11 cellular contexts compared by ENCODE assay signal in the genomic region with DNA sequence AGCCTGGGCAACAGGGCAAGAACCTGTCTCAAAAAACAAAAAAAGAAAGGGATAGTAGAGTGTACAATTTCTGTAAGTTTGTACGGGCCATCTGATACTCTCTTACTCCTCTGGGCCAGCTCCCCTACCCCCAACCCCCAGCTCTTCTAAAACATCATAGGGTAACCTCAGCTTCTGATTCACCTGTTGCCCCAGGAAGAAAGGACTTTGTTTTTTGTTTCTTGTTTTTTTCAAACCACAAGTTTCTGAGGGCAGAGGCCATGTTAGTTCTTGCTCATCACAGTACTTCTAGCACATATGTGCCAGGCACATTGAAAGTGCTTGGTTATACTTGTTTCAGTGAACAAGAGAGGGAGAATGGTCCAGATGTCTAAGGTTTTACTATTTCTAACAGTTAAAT. TPM values are rescaled to one million over a fixed set of nuclear protein-coding genes. Genes with fewer than 3 reads are reported as not detected.
DNase-seq lines count a peak whose midpoint lies in the region; ATAC-seq and TF ChIP-seq lines count a peak whose summit lies in the region.
"Had no signal": no experiment of that assay in that cellular context is flagged by ENCODE, and none has a peak within 500 bp of the region (broad histone marks: within the 10 kb centered on the region; RNA-seq: fewer than 3 reads in every experiment).

No MANE protein-coding gene starts in this region.

- no peaks in the 10 kb centered on the region for H3K27me3 Mint-ChIP-seq in MCF 10A (ENCODE audit: insufficient read depth, unreplicated experiment)
- no peaks in the 10 kb centered on the region for H3K27me3 Mint-ChIP-seq in activated CD8-positive, alpha-beta T cell treated with anti-CD3 and anti-CD28 coated beads, Interleukin-2, amount 10 ng/mL, durations not matched to agents 7 days and 5 days (ENCODE audit: low read depth)
- H3K27me3 Mint-ChIP-seq in stimulated activated naive CD8-positive, alpha-beta T cell treated with anti-CD3 and anti-CD28 coated beads, Interleukin-15, amount 100 ng/mL, for 72 hours: no peaks in the 10 kb centered on the region
- peaks cover 4% of the 10 kb centered on the region for H3K27me3 Mint-ChIP-seq in GM23338 (ENCODE audit: insufficient read depth, low read depth, poor library complexity)

- no peaks in the 10 kb centered on the region for H3K9me2 ChIP-seq in GM23338 (ENCODE audit: insufficient read depth)

- 100% methylated on average over 1 of the region's 1 CpG for WGBS in mammary epithelial cell (ENCODE audit: low coverage, missing lambda C conversion rate)

- H4K20me1 ChIP-seq in mammary epithelial cell (ENCODE audit: insufficient read depth, low read length) (no peaks in the 10 kb centered on the region), GM23338 (replicated peaks; ENCODE audit: insufficient read depth) (no peaks in the 10 kb centered on the region)

- no peaks in the 10 kb centered on the region for H3K79me2 ChIP-seq in mammary epithelial cell (ENCODE audit: insufficient read depth, low read length)
- no peaks in the 10 kb centered on the region for H3K79me2 ChIP-seq in GM23338 (replicated peaks; ENCODE audit: insufficient read depth)

- H3K4me3 ChIP-seq in mammary epithelial cell (replicated peaks in 1 of 3; ENCODE audit: insufficient read depth in 1 of 3, low read depth in 2 of 3, low read length in 3 of 3) (no peak overlapping the region), GM23338 (no peak overlapping the region)
- H3K4me3 ChIP-seq: cardiac muscle cell had no signal

- H3F3A ChIP-seq in GM23338 (replicated peaks; ENCODE audit: low read depth): no peaks in the 10 kb centered on the region

- peaks cover 21% of the 10 kb centered on the region for H3K4me1 Mint-ChIP-seq in MCF 10A (ENCODE audit: insufficient read depth, unreplicated experiment)
- peaks cover 21% of the 10 kb centered on the region for H3K4me1 Mint-ChIP-seq in activated CD8-positive, alpha-beta T cell treated with anti-CD3 and anti-CD28 coated beads, Interleukin-2, amount 10 ng/mL, durations not matched to agents 7 days and 5 days (ENCODE audit: low read depth)
- H3K4me1 Mint-ChIP-seq in stimulated activated naive CD8-positive, alpha-beta T cell treated with anti-CD3 and anti-CD28 coated beads, Interleukin-15, amount 100 ng/mL, for 72 hours: peaks cover 23% of the 10 kb centered on the region
- H3K4me1 Mint-ChIP-seq in GM23338: no peaks in the 10 kb centered on the region

- H3K27me3 ChIP-seq in mammary epithelial cell (ENCODE audit: insufficient read depth, low read length): no peaks in the 10 kb centered on the region
- no peaks in the 10 kb centered on the region for H3K27me3 ChIP-seq in GM23338 (ENCODE audit: insufficient read depth)
- H3K27me3 ChIP-seq: cardiac muscle cell had no signal

- ATAC-seq in HG03045 (IDR thresholded peaks at IDR 0.05; ENCODE audit: unreplicated experiment) (peak; percentile 79), GM23338 (no peak)
- ATAC-seq in activated CD8-positive, alpha-beta T cell treated with anti-CD3 and anti-CD28 coated beads, Interleukin-2, amount 10 ng/mL, durations not matched to agents 7 days and 5 days: peak; percentile 71
- ATAC-seq in stimulated activated naive CD8-positive, alpha-beta T cell treated with anti-CD3 and anti-CD28 coated beads, Interleukin-15, amount 100 ng/mL, for 72 hours: peak; percentile 96

- intact Hi-C loops in mammary epithelial cell (cut with micrococcal nuclease): no loop called here
- intact Hi-C loops in MCF 10A (cut with micrococcal nuclease): no loop called here

- TF ChIP-seq CTCF in mammary epithelial cell (conservative IDR thresholded peaks at IDR 0.05 in 1 of 2, IDR thresholded peaks at IDR 0.05 in 1 of 2; ENCODE audit: extremely low read depth in 1 of 2, insufficient read depth in 1 of 2, low read depth in 1 of 2, low read length in 2 of 2) (no peak), MCF 10A (IDR thresholded peaks at IDR 0.05; ENCODE audit: unreplicated experiment) (no peak), GM23338 (conservative IDR thresholded peaks at IDR 0.05; ENCODE audit: low read depth in 2 of 2) (no peak)

- H2AFZ ChIP-seq in mammary epithelial cell (ENCODE audit: low read depth, low read length) (no peak overlapping the region), GM23338 (no peak overlapping the region)

- no peaks in the 10 kb centered on the region for H3K9me3 Mint-ChIP-seq in MCF 10A (ENCODE audit: unreplicated experiment)
- no peaks in the 10 kb centered on the region for H3K9me3 Mint-ChIP-seq in activated CD8-positive, alpha-beta T cell treated with anti-CD3 and anti-CD28 coated beads, Interleukin-2, amount 10 ng/mL, durations not matched to agents 7 days and 5 days (ENCODE audit: insufficient read depth)
- H3K9me3 Mint-ChIP-seq in stimulated activated naive CD8-positive, alpha-beta T cell treated with anti-CD3 and anti-CD28 coated beads, Interleukin-15, amount 100 ng/mL, for 72 hours: no peaks in the 10 kb centered on the region
- no peaks in the 10 kb centered on the region for H3K9me3 Mint-ChIP-seq in GM23338

- H3K9me3 ChIP-seq in mammary epithelial cell (replicated peaks; ENCODE audit: insufficient read depth, low read length): no peaks in the 10 kb centered on the region

- BruUV-seq in mammary epithelial cell (replicated peaks; lab: Mats Ljungman, UMichigan): no TSS peak
- no TSS peak for BruUV-seq in MCF 10A (replicated peaks; lab: Mats Ljungman, UMichigan)

- H3K27ac ChIP-seq in mammary epithelial cell (ENCODE audit: insufficient read depth, low read depth, low read length) (no peak overlapping the region), GM23338 (ENCODE audit: low read depth) (no peak overlapping the region)
- H3K27ac ChIP-seq: cardiac muscle cell, HL-60 had no signal

- H3K27ac Mint-ChIP-seq in MCF 10A (ENCODE audit: low read depth, unreplicated experiment) (no peak overlapping the region), GM23338 (no peak overlapping the region; the same call in 1 of the 2 replicates)
- no peak overlapping the region for H3K27ac Mint-ChIP-seq in activated CD8-positive, alpha-beta T cell treated with anti-CD3 and anti-CD28 coated beads, Interleukin-2, amount 10 ng/mL, durations not matched to agents 7 days and 5 days
- peak overlapping the region; percentile 48 to 61 for H3K27ac Mint-ChIP-seq in stimulated activated naive CD8-positive, alpha-beta T cell treated with anti-CD3 and anti-CD28 coated beads, Interleukin-15, amount 100 ng/mL, for 72 hours

- H3K4me2 ChIP-seq in mammary epithelial cell (ENCODE audit: insufficient read depth, low read depth, low read length) (no peak overlapping the region), GM23338 (no peak overlapping the region)

- H3K4me3 Mint-ChIP-seq in MCF 10A (ENCODE audit: unreplicated experiment) (no peak overlapping the region), GM23338 (no peak overlapping the region)
- H3K4me3 Mint-ChIP-seq in activated CD8-positive, alpha-beta T cell treated with anti-CD3 and anti-CD28 coated beads, Interleukin-2, amount 10 ng/mL, durations not matched to agents 7 days and 5 days: no peak overlapping the region
- H3K4me3 Mint-ChIP-seq in stimulated activated naive CD8-positive, alpha-beta T cell treated with anti-CD3 and anti-CD28 coated beads, Interleukin-15, amount 100 ng/mL, for 72 hours: peak overlapping the region in 1 of 2 donors; percentile 32

- CTCF ChIA-PET in mammary epithelial cell (lab: Charles Lee; ENCODE audit: low non-redundant PET) (no interaction called here), MCF 10A (lab: Yijun Ruan, JAX) (interaction anchor here (0.6 to 0.7 kb wide), 2 partner anchors 75 to 402 kb away, joined by 3 to 5 read pairs; no protein-coding TSS in a partner anchor)
- CTCF ChIA-PET in activated CD8-positive, alpha-beta T cell treated with anti-CD3 and anti-CD28 coated beads, Interleukin-2, amount 10 ng/mL, durations not matched to agents 7 days and 5 days (lab: Charles Lee): interaction anchor here (0.7 to 1.5 kb wide), 6 partner anchors 11 to 328 kb away, joined by 3 to 6 read pairs (median 4); no protein-coding TSS in a partner anchor

- dilution Hi-C loops in mammary epithelial cell (cut with HindIII; ENCODE audit: low sequenced_read_pairs): no loop called here

- in situ Hi-C loops in mammary epithelial cell (cut with MboI; ENCODE audit: low sequenced_read_pairs in 2 of 2): no loop called here

- H3K4me1 ChIP-seq in mammary epithelial cell (ENCODE audit: insufficient read depth, low read length) (peaks cover 13% of the 10 kb centered on the region), GM23338 (ENCODE audit: insufficient read depth) (0 out of 2 replicates have a peak, but pooled peaks cover 4% of the 10 kb centered on the region)

- H3K36me3 ChIP-seq in mammary epithelial cell (ENCODE audit: insufficient read depth, low read length) (no peaks in the 10 kb centered on the region), GM23338 (ENCODE audit: insufficient read depth) (no peaks in the 10 kb centered on the region)
- H3K36me3 ChIP-seq: cardiac muscle cell had no signal

- POLR2A ChIA-PET in MCF 10A (lab: Yijun Ruan, JAX): interaction anchor here (2.9 to 3.1 kb wide), 2 partner anchors 18 to 21 kb away, joined by 15 to 20 read pairs; a partner anchor contains a TSS
- POLR2A ChIA-PET in activated CD8-positive, alpha-beta T cell treated with anti-CD3 and anti-CD28 coated beads, Interleukin-2, amount 10 ng/mL, durations not matched to agents 7 days and 5 days (lab: Charles Lee): interaction anchor here (0.8 kb wide), 1 partner anchor 16 kb away, joined by 3 read pairs; no protein-coding TSS in a partner anchor

- no peak overlapping the region for H3K9ac ChIP-seq in mammary epithelial cell (ENCODE audit: insufficient read depth, low read length)

- H3K36me3 Mint-ChIP-seq in MCF 10A (ENCODE audit: insufficient read depth, unreplicated experiment) (peaks cover 78% of the 10 kb centered on the region), GM23338 (ENCODE audit: low read depth) (no peaks in the 10 kb centered on the region)
- peaks cover 43% of the 10 kb centered on the region for H3K36me3 Mint-ChIP-seq in activated CD8-positive, alpha-beta T cell treated with anti-CD3 and anti-CD28 coated beads, Interleukin-2, amount 10 ng/mL, durations not matched to agents 7 days and 5 days (ENCODE audit: low read depth)

- DNase-seq in mammary epithelial cell (peak; percentile 47), MCF 10A (ENCODE audit: unreplicated experiment) (no peak), NCI-H1092 (lab: John Stamatoyannopoulos, UW) (no peak), GM23338 (ENCODE audit: low spot score) (no peak), middle frontal gyrus (ENCODE audit: extremely low spot score, low spot score) (no peak)
- peak; percentile 22 for DNase-seq in activated CD8-positive, alpha-beta T cell treated with anti-CD3 and anti-CD28 coated beads, Interleukin-2, amount 10 ng/mL, durations not matched to agents 7 days and 5 days
- DNase-seq in stimulated activated naive CD8-positive, alpha-beta T cell treated with anti-CD3 and anti-CD28 coated beads, Interleukin-15, amount 100 ng/mL, for 72 hours: peak; percentile 16 to 53
- DNase-seq: RPMI8226 had no signal

RNA-seq across cellular contexts. Expression of a gene that starts 20.2 kb away (rescaled TPM):
- 10 to 100 TPM; 14.4 to 25.3 TPM for total RNA-seq in mammary epithelial cell
- polyA plus RNA-seq in mammary epithelial cell: 4.2 TPM
- polyA minus RNA-seq in mammary epithelial cell: 7.1 TPM
- total RNA-seq in MCF 10A (2022): 21.3 and 27.6 TPM in 2 replicates
- total RNA-seq in activated CD8-positive, alpha-beta T cell treated with anti-CD3 and anti-CD28 coated beads, Interleukin-2, amount 10 ng/mL, durations not matched to agents 7 days and 5 days: 10 to 100 TPM; 29.2 to 30.5 TPM
- 12.4 and 14.0 TPM in 2 replicates for total RNA-seq in GM23338 (2014; rRNA removed; shearing (Covaris generic))
- polyA plus RNA-seq in GM23338 (2016; fragmentation: Nextera tagmentation; extraction: Ambion mirVana): 6.2 and 7.5 TPM in 2 replicates

Comparison
In these comparisons a context has a peak if more than half of its experiments do, and no peak if none do; other contexts are left out.
1. DNase-seq: peak in mammary epithelial cell (single experiment), activated CD8-positive, alpha-beta T cell treated with anti-CD3 and anti-CD28 coated beads, Interleukin-2, amount 10 ng/mL, durations not matched to agents 7 days and 5 days (single experiment) and stimulated activated naive CD8-positive, alpha-beta T cell treated with anti-CD3 and anti-CD28 coated beads, Interleukin-15, amount 100 ng/mL, for 72 hours (2 of 2); none in MCF 10A (single experiment), NCI-H1092 (single experiment), GM23338 (single experiment) and middle frontal gyrus (single experiment).
2. H3K27ac Mint-ChIP-seq: peak in stimulated activated naive CD8-positive, alpha-beta T cell treated with anti-CD3 and anti-CD28 coated beads, Interleukin-15, amount 100 ng/mL, for 72 hours (2 of 2); none in MCF 10A (single experiment), activated CD8-positive, alpha-beta T cell treated with anti-CD3 and anti-CD28 coated beads, Interleukin-2, amount 10 ng/mL, durations not matched to agents 7 days and 5 days (single experiment) and GM23338 (single experiment).